23 cellular contexts compared by ENCODE assay signal in the genomic region with DNA sequence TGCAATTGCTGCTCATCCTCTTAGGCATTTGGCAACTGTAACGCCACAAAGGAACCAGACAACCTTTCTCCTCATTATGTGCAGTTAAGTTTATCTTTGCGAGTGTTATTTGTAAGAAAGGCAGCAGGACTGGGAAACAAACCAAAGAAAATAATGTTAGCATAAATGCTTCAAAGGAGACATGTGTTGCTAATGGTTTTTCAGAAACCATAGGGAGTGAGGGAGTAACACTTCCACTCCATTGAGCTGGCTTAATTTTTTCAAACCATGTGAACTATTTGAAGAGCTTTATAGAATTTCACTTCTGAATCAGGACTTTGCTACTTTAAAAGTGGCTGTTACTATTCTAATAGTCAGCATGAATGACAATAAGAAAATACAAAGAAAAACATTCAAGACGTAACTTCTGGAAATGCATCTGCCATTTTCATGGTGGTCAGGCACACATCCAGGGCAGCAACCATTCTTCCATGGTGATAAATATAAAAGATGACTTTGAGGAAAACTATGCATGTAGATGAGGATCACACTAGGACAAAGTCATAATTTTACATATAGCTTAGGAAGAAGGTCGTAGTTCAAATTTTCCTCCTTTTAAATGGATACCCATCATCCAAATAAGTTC.
DNase-seq lines count a peak whose midpoint lies in the region; ATAC-seq and FAIRE-seq lines count a peak whose summit lies in the region.
"Had no signal": no experiment of that assay in that cellular context is flagged by ENCODE, and none has a peak within 500 bp of the region (broad histone marks: within the 10 kb centered on the region; RNA-seq: fewer than 3 reads in every experiment).

No MANE protein-coding gene starts in this region.

- DNase-seq in M059J (ENCODE audit: low read depth) = peak; percentile 64
- peak; percentile 57 for DNase-seq in left kidney (ENCODE audit: low read depth, low spot score)
- peak; percentile 33 for DNase-seq in smooth muscle cell of the brain vasculature (ENCODE audit: low read depth, low spot score)
- DNase-seq in activated CD4-positive, CD25-positive, alpha-beta regulatory T cell (lab: John Stamatoyannopoulos, UW) = no peak
- DNase-seq: activated CD4-positive, alpha-beta T cell treated with anti-CD3 and anti-CD28 coated beads, Interleukin-2, amount 50 U/mL, for 1 hour; activated naive CD8-positive, alpha-beta T cell treated with anti-CD3 and anti-CD28 coated beads for 36 hours; body of pancreas; DND-41; effector memory CD8-positive, alpha-beta T cell; heart right ventricle; Karpas-422; NCI-H1105 treated with DMSO at 0.1 percent for 48 hours; NCI-H2029 treated with DMSO at 0.1 percent for 48 hours; NCI-H510A; stimulated activated CD4-positive, alpha-beta T cell treated with anti-CD3 and anti-CD28 coated beads, Interleukin-12 subunit alpha, Interleukin-12 subunit beta, amount 100 ng/mL, for 4 hours; stimulated activated CD4-positive, alpha-beta T cell treated with anti-CD3 and anti-CD28 coated beads, Interleukin-4, amount 100 ng/mL, for 4 hours; stimulated activated naive CD8-positive, alpha-beta T cell treated with anti-CD3 and anti-CD28 coated beads, Interleukin-15, Interleukin-2, amounts not matched to agents 100 U/mL and 50 U/mL, for 24 hours; WERI-Rb-1 had no signal

- ATAC-seq in GM19452 (IDR thresholded peaks at IDR 0.05; ENCODE audit: unreplicated experiment) (no peak), HG03196 (IDR thresholded peaks at IDR 0.05; ENCODE audit: unreplicated experiment) (no peak)
- ATAC-seq: body of pancreas; effector memory CD8-positive, alpha-beta T cell; GM23338; heart right ventricle; stimulated activated naive CD8-positive, alpha-beta T cell treated with anti-CD3 and anti-CD28 coated beads, Interleukin-15, Interleukin-2, amounts not matched to agents 100 U/mL and 50 U/mL, for 24 hours had no signal

- FAIRE-seq in endometrium (lab: Jason Lieb, UNC) = peak; percentile 97
- FAIRE-seq: colon had no signal

Comparison
In these comparisons a context has a peak if more than half of its experiments do, and no peak if none do; other contexts are left out.
1. DNase-seq: peak in M059J (single experiment), left kidney (single experiment) and smooth muscle cell of the brain vasculature (single experiment); none in activated CD4-positive, CD25-positive, alpha-beta regulatory T cell (0 of 4).